ENCODE assay signal across 14 cellular contexts in genomic region chr3:188267790-188268333, GRCh38.
A peak's percentile ranks its signal among the peaks of the same experiment; 100 is the strongest.
DNase-seq lines count a peak whose midpoint lies in the region; ATAC-seq, FAIRE-seq and TF ChIP-seq lines count a peak whose summit lies in the region.
"Had no signal": no experiment of that assay in that cellular context is flagged by ENCODE, and none has a peak within 500 bp of the region (broad histone marks: within the 10 kb centered on the region; RNA-seq: fewer than 3 reads in every experiment).

No MANE protein-coding gene starts in this region.

- 87 to 91% methylated on average over 7 of the region's 7 CpGs for WGBS in lung, 2 donors
- 99% methylated on average over 7 of the region's 7 CpGs for WGBS in suprapubic skin

- no peak overlapping the region for H2AFZ ChIP-seq in astrocyte (ENCODE audit: low read depth, low read length)

- peaks cover 95% of the 10 kb centered on the region for H3K4me1 ChIP-seq in astrocyte (ENCODE audit: insufficient read depth, low read length)
- H3K4me1 ChIP-seq in lung (ENCODE audit: control insufficient read depth in 2 of 2, insufficient read depth in 2 of 2, low read length in 2 of 2), result peaks cover 19 to 61% of the 10 kb centered on the region in 2 donors
- H3K4me1 ChIP-seq in suprapubic skin, result peaks cover 57% of the 10 kb centered on the region

- peaks cover 40% of the 10 kb centered on the region for H3K4me1 Mint-ChIP-seq in astrocyte (ENCODE audit: low read depth, unreplicated experiment)
- H3K4me1 Mint-ChIP-seq in activated T-cell treated with anti-CD3 and anti-CD28 coated beads, Interleukin-2, amount 50 U/mL, for 4 hours (ENCODE audit: low read depth), result peaks cover 22% of the 10 kb centered on the region

- H3K27me3 ChIP-seq in astrocyte (ENCODE audit: insufficient read depth, low read length) (no peaks in the 10 kb centered on the region), lung (ENCODE audit: control insufficient read depth, insufficient read depth) (no peaks in the 10 kb centered on the region), suprapubic skin (no peaks in the 10 kb centered on the region)

- no peak for ATAC-seq in lung (ENCODE audit: insufficient read depth, low FRiP score)
- ATAC-seq in activated T-cell treated with anti-CD3 and anti-CD28 coated beads, Interleukin-2, amount 50 U/mL, for 4 hours, result no peak

- H3K4me2 ChIP-seq in astrocyte (ENCODE audit: low read length), result peak overlapping the region; percentile 88

- H3K79me2 ChIP-seq in astrocyte (ENCODE audit: insufficient read depth, low read length), result peaks cover 74% of the 10 kb centered on the region

- TF ChIP-seq CTCF in astrocyte (IDR thresholded peaks at IDR 0.05; ENCODE audit: insufficient read depth, low read depth, low read length), result no peak
- no peak for TF ChIP-seq CTCF in lung (IDR thresholded peaks at IDR 0.05; ENCODE audit: control extremely low read depth, extremely low read depth)
- TF ChIP-seq CTCF in suprapubic skin (IDR thresholded peaks at IDR 0.05), result no peak

- H3K9ac ChIP-seq in astrocyte (ENCODE audit: low read length), result peak overlapping the region; percentile 91

- peak overlapping the region; percentile 51 for H3K27ac Mint-ChIP-seq in astrocyte (ENCODE audit: unreplicated experiment)
- H3K27ac Mint-ChIP-seq: activated CD4-positive, alpha-beta memory T cell treated with anti-CD3 and anti-CD28 coated beads, Interleukin-2, amount 10 ng/mL, durations not matched to agents 7 days and 5 days had no signal

- H3K27me3 Mint-ChIP-seq in astrocyte (ENCODE audit: low read depth, unreplicated experiment), result no peaks in the 10 kb centered on the region
- H3K27me3 Mint-ChIP-seq in activated T-cell treated with anti-CD3 and anti-CD28 coated beads, Interleukin-2, amount 50 U/mL, for 4 hours (ENCODE audit: low read depth), result no peaks in the 10 kb centered on the region
- H3K27me3 Mint-ChIP-seq: activated CD4-positive, alpha-beta memory T cell treated with anti-CD3 and anti-CD28 coated beads, Interleukin-2, amount 10 ng/mL, durations not matched to agents 7 days and 5 days had no signal

- FAIRE-seq in astrocyte (lab: Jason Lieb, UNC), result no peak
- FAIRE-seq: GM19239, TTC549 had no signal

- no peaks in the 10 kb centered on the region for H3K9me3 Mint-ChIP-seq in astrocyte (ENCODE audit: unreplicated experiment)
- H3K9me3 Mint-ChIP-seq in activated T-cell treated with anti-CD3 and anti-CD28 coated beads, Interleukin-2, amount 50 U/mL, for 4 hours, result no peaks in the 10 kb centered on the region
- H3K9me3 Mint-ChIP-seq: activated CD4-positive, alpha-beta memory T cell treated with anti-CD3 and anti-CD28 coated beads, Interleukin-2, amount 10 ng/mL, durations not matched to agents 7 days and 5 days had no signal

- no peak for TF ChIP-seq POLR2A in suprapubic skin (IDR thresholded peaks at IDR 0.05)

- H3K27ac ChIP-seq in astrocyte (ENCODE audit: low read depth, low read length) (peak overlapping the region; percentile 97), lung (ENCODE audit: low read depth in 1 of 2, low read length in 1 of 2) (peak overlapping the region; percentile 79 to 90), suprapubic skin (peak overlapping the region; percentile 83)

- no peaks in the 10 kb centered on the region for H4K20me1 ChIP-seq in astrocyte (ENCODE audit: insufficient read depth, low read length)

- TF ChIP-seq EP300 in suprapubic skin (IDR thresholded peaks at IDR 0.05), result no peak

- H3K36me3 Mint-ChIP-seq in astrocyte (ENCODE audit: low read depth, unreplicated experiment), result no peaks in the 10 kb centered on the region
- H3K36me3 Mint-ChIP-seq in activated T-cell treated with anti-CD3 and anti-CD28 coated beads, Interleukin-2, amount 50 U/mL, for 4 hours (ENCODE audit: insufficient read depth), result peaks cover 17% of the 10 kb centered on the region

- DNase-seq in EL (peak; percentile 43), astrocyte (ENCODE audit: low read depth) (no peak), lung (ENCODE audit: low spot score) (no peak), suprapubic skin (ENCODE audit: low spot score in 2 of 2) (no peak), activated gamma-delta T cell (lab: John Stamatoyannopoulos, UW) (no peak), NOMO-1 (lab: John Stamatoyannopoulos, UW; ENCODE audit: unreplicated experiment in 2 of 2) (no peak), HK-2 (ENCODE audit: unreplicated experiment) (no peak)
- no peak for DNase-seq in activated T-cell treated with anti-CD3 and anti-CD28 coated beads, Interleukin-2, amount 50 U/mL, for 4 hours
- DNase-seq: activated CD4-positive, alpha-beta memory T cell treated with anti-CD3 and anti-CD28 coated beads, Interleukin-2, amount 10 ng/mL, durations not matched to agents 7 days and 5 days; activated gamma-delta T cell treated with Interleukin-2 at 50 U/mL for 16 hours; MV-4-11; SHP77 treated with DMSO at 0.1 percent for 48 hours had no signal

- no peak overlapping the region for H3K4me3 Mint-ChIP-seq in astrocyte (ENCODE audit: unreplicated experiment)
- no peak overlapping the region for H3K4me3 Mint-ChIP-seq in activated T-cell treated with anti-CD3 and anti-CD28 coated beads, Interleukin-2, amount 50 U/mL, for 4 hours
- H3K4me3 Mint-ChIP-seq: activated CD4-positive, alpha-beta memory T cell treated with anti-CD3 and anti-CD28 coated beads, Interleukin-2, amount 10 ng/mL, durations not matched to agents 7 days and 5 days had no signal

- H3K9me3 ChIP-seq in astrocyte (ENCODE audit: insufficient read depth, low read depth, low read length) (no peaks in the 10 kb centered on the region), lung (ENCODE audit: control insufficient read depth in 2 of 2, insufficient read depth in 1 of 2, low read length in 1 of 2) (no peaks in the 10 kb centered on the region), suprapubic skin (no peaks in the 10 kb centered on the region)

- H3K36me3 ChIP-seq in astrocyte (ENCODE audit: insufficient read depth, low read length) (no peaks in the 10 kb centered on the region), lung (ENCODE audit: control insufficient read depth in 2 of 2, insufficient read depth in 2 of 2, low read length in 2 of 2) (no peaks in the 10 kb centered on the region), suprapubic skin (no peaks in the 10 kb centered on the region)

- no peak overlapping the region for H3K4me3 ChIP-seq in astrocyte (ENCODE audit: insufficient read depth, low read depth, low read length)
- H3K4me3 ChIP-seq in lung, result no peak overlapping the region
- H3K4me3 ChIP-seq in suprapubic skin, result no peak overlapping the region
